ENCODE assay signal across 26 cellular contexts in the genomic region with DNA sequence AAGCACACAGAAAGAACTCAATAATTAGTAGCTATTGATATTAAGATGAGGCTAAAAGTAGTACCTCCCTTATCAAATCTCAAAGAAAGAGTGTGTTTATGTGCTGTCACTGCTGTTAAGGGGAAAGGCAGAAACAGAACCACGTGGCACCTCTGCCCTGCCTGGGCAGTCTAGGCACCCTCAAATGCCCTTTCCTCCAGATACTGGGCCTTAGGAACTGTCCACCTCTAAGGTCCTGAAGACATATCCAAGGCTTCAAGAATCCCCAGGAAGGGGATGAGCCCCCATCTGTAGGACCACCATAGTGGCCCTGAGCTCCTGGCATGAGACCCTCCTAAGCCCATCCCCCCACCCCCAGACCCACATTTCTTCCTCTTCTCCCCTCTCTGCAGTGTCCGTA. TPM values are rescaled to one million over a fixed set of nuclear protein-coding genes. Genes with fewer than 3 reads are reported as not detected.
DNase-seq lines count a peak whose midpoint lies in the region; ATAC-seq and TF ChIP-seq lines count a peak whose summit lies in the region.
"Had no signal": no experiment of that assay in that cellular context is flagged by ENCODE, and none has a peak within 500 bp of the region (broad histone marks: within the 10 kb centered on the region; RNA-seq: fewer than 3 reads in every experiment).

No MANE protein-coding gene starts in this region.

- H3K56ac ChIP-seq in IMR-90 (ENCODE audit: extremely low read depth, insufficient read depth, low read length), result no peak overlapping the region

- H2AK5ac ChIP-seq in IMR-90 (ENCODE audit: low read depth, low read length), result no peak overlapping the region

- no peak overlapping the region for H3K4me3 ChIP-seq in right atrium auricular region
- H3K4me3 ChIP-seq in IMR-90 (ENCODE audit: insufficient read depth, low read depth, low read length), result no peak overlapping the region
- H3K4me3 ChIP-seq in stomach, result no peak overlapping the region
- H3K4me3 ChIP-seq in left lung, result no peak overlapping the region
- H3K4me3 ChIP-seq: adrenal gland, PC-9, prostate gland, SJCRH30, thoracic aorta had no signal

- intact Hi-C loops in left ventricle myocardium superior (cut with micrococcal nuclease) (no loop called here), IMR-90 (cut with micrococcal nuclease) (no loop called here), stomach (cut with DNase I; ENCODE audit: low total_unique reads) (no loop called here), left lung (cut with DNase I) (no loop called here)

- dilution Hi-C loops in IMR-90 (cut with HindIII; ENCODE audit: low sequenced_read_pairs, unreplicated experiment), result no loop called here

- H3K27ac ChIP-seq in right atrium auricular region (no peak overlapping the region), IMR-90 (ENCODE audit: insufficient read depth, low read length) (no peak overlapping the region), stomach (no peak overlapping the region), left lung (no peak overlapping the region)
- H3K27ac ChIP-seq: adrenal gland, C4-2B, neutrophil, PC-9, prostate gland, SJCRH30, thoracic aorta had no signal

- CTCF ChIA-PET in IMR-90 (lab: Yijun Ruan, JAX), result no interaction called here

- H4K5ac ChIP-seq in IMR-90 (ENCODE audit: low read depth, low read length), result no peak overlapping the region

- H4K91ac ChIP-seq in IMR-90 (ENCODE audit: insufficient read depth, low read depth, low read length), result no peak overlapping the region

- TF ChIP-seq CTCF in right atrium auricular region (IDR thresholded peaks at IDR 0.05), result no peak
- TF ChIP-seq CTCF in IMR-90 (conservative IDR thresholded peaks at IDR 0.05; ENCODE audit: low read depth, low read length), result no peak
- TF ChIP-seq CTCF in glutamatergic neuron (IDR thresholded peaks at IDR 0.05; ENCODE audit: partially characterized antibody, unreplicated experiment), result no peak
- TF ChIP-seq CTCF in stomach (IDR thresholded peaks at IDR 0.05), result no peak
- no peak for TF ChIP-seq CTCF in left lung (IDR thresholded peaks at IDR 0.05)

- in situ Hi-C loops in IMR-90 (cut with MboI; ENCODE audit: low sequenced_read_pairs), result no loop called here

- H3K18ac ChIP-seq in IMR-90 (ENCODE audit: low read depth, low read length), result no peak overlapping the region

- H4K20me1 ChIP-seq in IMR-90 (ENCODE audit: insufficient read depth, low read length), result no peaks in the 10 kb centered on the region

- peaks cover 7% of the 10 kb centered on the region for H3K4me1 Mint-ChIP-seq in glutamatergic neuron (ENCODE audit: low read depth, unreplicated experiment)

- peaks cover 6% of the 10 kb centered on the region for H3K27me3 Mint-ChIP-seq in glutamatergic neuron (ENCODE audit: unreplicated experiment)

- H3K9me3 ChIP-seq in right atrium auricular region (no peaks in the 10 kb centered on the region), IMR-90 (ENCODE audit: control insufficient read depth, insufficient read depth, low read length) (no peaks in the 10 kb centered on the region), stomach (no peaks in the 10 kb centered on the region), left lung (no peaks in the 10 kb centered on the region)
- H3K9me3 ChIP-seq: adrenal gland, neutrophil, prostate gland, SJCRH30, thoracic aorta had no signal

- DNase-seq in left ventricle myocardium superior (no peak), right atrium auricular region (ENCODE audit: low spot score) (no peak), IMR-90 (no peak), glutamatergic neuron (no peak), stomach (no peak), left lung (no peak), NCI-H1930 (lab: John Stamatoyannopoulos, UW) (no peak)
- no peak for DNase-seq in effector CD8-positive, alpha-beta T cell (lab: John Stamatoyannopoulos, UW)
- DNase-seq: activated CD4-positive, alpha-beta T cell treated with anti-CD3 and anti-CD28 coated beads, Interleukin-2, amount 50 U/mL, for 48 hours; activated naive CD4-positive, alpha-beta T cell treated with Interleukin-2 at 50 U/mL for 16 hours; adrenal gland; DMS79 treated with DMSO at 0.1 percent for 48 hours; effector CD4-positive, alpha-beta T cell; mesendoderm; NCI-H1092 treated with DMSO at 0.1 percent for 48 hours; NCI-H187; NCI-H524 treated with DMSO at 0.1 percent for 48 hours; PC-9; SJCRH30; stimulated activated naive CD8-positive, alpha-beta T cell treated with anti-CD3 and anti-CD28 coated beads, Interleukin-15, Interleukin-2, amounts not matched to agents 100 U/mL and 50 U/mL, for 24 hours had no signal

- no peak overlapping the region for H2BK120ac ChIP-seq in IMR-90 (ENCODE audit: low read depth, low read length)

- no peak overlapping the region for H4K8ac ChIP-seq in IMR-90 (ENCODE audit: low read depth in 2 of 2, low read length in 2 of 2)

- ATAC-seq in left ventricle myocardium superior, result peak; percentile 53
- peak; percentile 44; the same call in 1 of the 2 replicates for ATAC-seq in IMR-90 (ENCODE audit: low read depth)
- ATAC-seq in left lung, result no peak
- ATAC-seq: activated CD4-positive, CD25-positive, alpha-beta regulatory T cell treated with anti-CD3 and anti-CD28 coated beads, Interleukin-2, amount 50 U/mL, for 24 hours; stimulated activated naive CD8-positive, alpha-beta T cell treated with anti-CD3 and anti-CD28 coated beads, Interleukin-15, Interleukin-2, amounts not matched to agents 100 U/mL and 50 U/mL, for 24 hours had no signal

- H3K9me3 Mint-ChIP-seq in glutamatergic neuron (ENCODE audit: unreplicated experiment), result peaks cover 5% of the 10 kb centered on the region

- TF ChIP-seq POLR2A in IMR-90 (IDR thresholded peaks at IDR 0.05; ENCODE audit: low read depth, low read length) (no peak), stomach (IDR thresholded peaks at IDR 0.05) (no peak)

- no peaks in the 10 kb centered on the region for H3K36me3 ChIP-seq in right atrium auricular region
- no peaks in the 10 kb centered on the region for H3K36me3 ChIP-seq in IMR-90 (ENCODE audit: control insufficient read depth, insufficient read depth, low read length)
- no peaks in the 10 kb centered on the region for H3K36me3 ChIP-seq in stomach
- no peaks in the 10 kb centered on the region for H3K36me3 ChIP-seq in left lung
- H3K36me3 ChIP-seq: adrenal gland, neutrophil, prostate gland, SJCRH30, thoracic aorta had no signal

- H2BK15ac ChIP-seq in IMR-90 (ENCODE audit: low read depth, low read length), result no peak overlapping the region

- no peak overlapping the region for H3K4me3 Mint-ChIP-seq in glutamatergic neuron (ENCODE audit: unreplicated experiment)

- no TSS peak for BruUV-seq in IMR-90 (replicated peaks; lab: Mats Ljungman, UMichigan)

- H3K27ac Mint-ChIP-seq in glutamatergic neuron (ENCODE audit: unreplicated experiment), result peak overlapping the region; percentile 28

- H3K27me3 ChIP-seq in right atrium auricular region, result no peaks in the 10 kb centered on the region
- no peaks in the 10 kb centered on the region; the same call in 1 of the 2 replicates for H3K27me3 ChIP-seq in IMR-90 (ENCODE audit: control insufficient read depth, insufficient read depth, low read length)
- peaks cover 0 to 5% (median 0%) of the 10 kb centered on the region in 3 donors for H3K27me3 ChIP-seq in stomach
- H3K27me3 ChIP-seq in left lung, result no peaks in the 10 kb centered on the region
- H3K27me3 ChIP-seq: adrenal gland, SJCRH30 had no signal

- no peak for TF ChIP-seq RAD21 in IMR-90 (IDR thresholded peaks at IDR 0.05; ENCODE audit: low read length)

- H2BK20ac ChIP-seq in IMR-90 (ENCODE audit: low read depth, low read length), result no peak overlapping the region

- H3K4me1 ChIP-seq in right atrium auricular region, result no peaks in the 10 kb centered on the region
- no peaks in the 10 kb centered on the region for H3K4me1 ChIP-seq in IMR-90 (ENCODE audit: control insufficient read depth, insufficient read depth, low read length)
- H3K4me1 ChIP-seq in stomach, result no peaks in the 10 kb centered on the region
- H3K4me1 ChIP-seq in left lung, result no peaks in the 10 kb centered on the region
- H3K4me1 ChIP-seq: adrenal gland, prostate gland, SJCRH30 had no signal

- H2AFZ ChIP-seq in IMR-90 (replicated peaks; ENCODE audit: low read length, poor library complexity), result no peak overlapping the region
- H2AFZ ChIP-seq: PC-9 had no signal

- no peak overlapping the region for H3K4me2 ChIP-seq in IMR-90 (ENCODE audit: low read depth, low read length)
- H3K4me2 ChIP-seq: PC-9 had no signal

- H3K36me3 Mint-ChIP-seq in glutamatergic neuron (ENCODE audit: unreplicated experiment), result peaks cover 4% of the 10 kb centered on the region

- no peak overlapping the region for H3K9ac ChIP-seq in IMR-90 (ENCODE audit: low read depth, low read length)

- no peak overlapping the region for H2AK9ac ChIP-seq in IMR-90 (replicated peaks; ENCODE audit: low read depth, low read length, poor library complexity)

- H3K23ac ChIP-seq in IMR-90 (ENCODE audit: low read depth, low read length), result no peak overlapping the region

- POLR2A ChIA-PET in IMR-90 (lab: Charles Lee; ENCODE audit: unreplicated experiment), result no interaction called here

- TF ChIP-seq EP300 in stomach (IDR thresholded peaks at IDR 0.05), result no peak

- H3K14ac ChIP-seq in IMR-90 (replicated peaks; ENCODE audit: low read depth, low read length), result no peak overlapping the region

- no peaks in the 10 kb centered on the region for H3K79me1 ChIP-seq in IMR-90 (ENCODE audit: low read depth in 1 of 2, low read length in 2 of 2)

- WGBS in IMR-90 (ENCODE audit: extremely low coverage in 2 of 2, insufficient read length in 1 of 2), 2 experiments, result 100% methylated on average over 1 of the region's 2 CpGs; no CpG with 5 or more reads in 1 of the 2 experiments
- 47 to 54% (median 51%) methylated on average over 2 of the region's 2 CpGs for WGBS in stomach, 5 donors

- no peak overlapping the region for H3K4ac ChIP-seq in IMR-90 (ENCODE audit: low read depth, low read length)

- no peak overlapping the region for H2BK5ac ChIP-seq in IMR-90 (ENCODE audit: low read depth, low read length, poor library complexity, severe bottlenecking)

- peaks cover 3% of the 10 kb centered on the region; the same call in 1 of the 2 replicates for H3K9me1 ChIP-seq in IMR-90 (ENCODE audit: insufficient read depth, low read length)

TF ChIP-seq in IMR-90, 13 proteins besides CTCF, POLR2A, EP300 and RAD21 (continues in another document):
- TF ChIP-seq MXI1 (IDR thresholded peaks at IDR 0.05; ENCODE audit: borderline replicate concordance, low read depth, low read length), result no peak

RNA-seq across cellular contexts. Expression of a gene that starts 29.1 kb away (rescaled TPM):
- total RNA-seq in left ventricle myocardium superior (not detected), right atrium auricular region (not detected), IMR-90 (2012; rRNA removed) (not detected in 2 replicates), glutamatergic neuron (ENCODE audit: unreplicated experiment) (0.22 TPM), stomach (10 to 100 TPM in 1 of 5 donors, 1 to 10 TPM in 2, under 1 TPM in 1, not detected in 1; 0.18 to 47.2 (median 5.6) TPM), left lung (not detected)
- polyA plus RNA-seq in IMR-90 (2012; rRNA removed) (not detected in 2 replicates), stomach (under 1 TPM in 1 of 3 donors, not detected in 2; 0.53 TPM)
- polyA plus RNA-seq in IMR-90 (2012; cell fraction: cytosol; rRNA removed), result not detected in 2 replicates
- polyA plus RNA-seq in IMR-90 (2012; cell fraction: nucleus; rRNA removed; ENCODE audit: low replicate concordance), result not detected in 2 replicates
- total RNA-seq: PC-9; SJCRH30; T-helper 1 cell treated with Interleukin-12 subunit alpha and Interleukin-12 subunit beta and Interleukin-4 antibody, amounts not matched to agents 30 ng/mL and 1 ng/mL, for 36 hours; thoracic aorta had no signal
